ENCODE assay signal across 8 cellular contexts in the genomic region with DNA sequence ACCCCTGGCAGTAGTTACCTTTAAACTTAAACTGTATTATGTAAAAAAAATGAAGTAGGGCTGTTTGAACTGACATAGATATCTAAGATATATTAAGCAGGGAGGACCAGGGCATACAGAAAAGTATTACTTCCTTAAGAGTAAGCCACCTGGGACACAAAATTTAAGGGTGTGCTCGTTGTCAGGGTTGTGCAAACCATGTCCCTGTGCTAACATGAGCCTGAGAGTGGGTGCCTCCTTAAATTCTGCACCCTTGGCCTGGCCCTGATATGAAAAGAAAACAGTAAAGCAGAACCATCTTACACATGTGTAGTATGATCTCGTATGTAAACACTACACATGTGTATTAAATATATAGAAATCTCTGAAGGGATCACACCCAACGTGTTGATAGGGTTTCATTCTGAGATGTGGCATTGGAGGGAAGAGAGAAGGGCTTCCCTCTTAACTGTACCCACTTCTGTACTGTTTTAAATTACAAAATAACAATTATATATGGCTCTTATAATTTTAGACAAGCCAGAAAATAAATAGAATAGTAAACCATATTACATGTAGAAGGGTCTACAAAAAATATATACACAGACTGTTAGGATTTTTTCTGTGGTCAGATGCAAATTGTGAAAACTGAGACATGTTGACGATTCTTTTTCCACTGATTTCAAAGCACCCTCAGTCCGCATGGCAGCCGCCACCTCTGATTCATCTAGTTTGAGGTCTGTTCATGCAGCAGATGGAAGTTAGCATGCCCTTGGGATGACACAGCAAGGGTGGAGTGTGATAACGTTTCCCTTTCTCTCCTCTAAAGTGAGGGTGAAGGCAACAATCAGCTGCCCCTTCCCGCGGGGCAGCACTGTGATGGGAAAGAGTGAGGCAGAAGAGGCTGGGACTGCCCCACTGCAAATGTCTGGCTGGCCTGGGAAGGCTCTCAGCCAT.
DNase-seq lines count a peak whose midpoint lies in the region; ATAC-seq, FAIRE-seq and TF ChIP-seq lines count a peak whose summit lies in the region.

No MANE protein-coding gene starts in this region.

- no peak for ATAC-seq in HG03565 (IDR thresholded peaks at IDR 0.05; ENCODE audit: unreplicated experiment)

- TF ChIP-seq CTCF in fibroblast of the aortic adventitia (IDR thresholded peaks at IDR 0.05; ENCODE audit: insufficient read depth, low read length): no peak

- peak; percentile 61 to 66 for DNase-seq in activated CD4-positive, alpha-beta T cell treated with anti-CD3 and anti-CD28 coated beads, Interleukin-2, amount 50 U/mL, for 48 hours
- no peak for DNase-seq in activated CD4-positive, alpha-beta T cell treated with anti-CD3 and anti-CD28 coated beads for 4 hours
- DNase-seq in RCC 7860 (ENCODE audit: low spot score) (peak; percentile 25), fibroblast of the aortic adventitia (ENCODE audit: low read depth) (peak; percentile 89), KG1 (lab: John Stamatoyannopoulos, UW) (no peak), NCI-H446 treated with DMSO at 0.1 percent for 48 hours (lab: John Stamatoyannopoulos, UW) (no peak)
- DNase-seq in stimulated activated CD8-positive, alpha-beta memory T cell treated with anti-CD3 and anti-CD28 coated beads, Interleukin-7, amount 100 ng/mL, for 48 hours (ENCODE audit: extremely low read depth in 1 of 2, low read depth in 1 of 2): peak; percentile 13 to 40

- no peak for FAIRE-seq in RCC 7860 (lab: Jason Lieb, UNC)

- H3K4me3 ChIP-seq in fibroblast of the aortic adventitia (ENCODE audit: low read depth, low read length): no peak overlapping the region

Comparison
In these comparisons a context has a peak if more than half of its experiments do, and no peak if none do; other contexts are left out.
1. DNase-seq: peak in activated CD4-positive, alpha-beta T cell treated with anti-CD3 and anti-CD28 coated beads, Interleukin-2, amount 50 U/mL, for 48 hours (2 of 2), RCC 7860 (single experiment), fibroblast of the aortic adventitia (single experiment) and stimulated activated CD8-positive, alpha-beta memory T cell treated with anti-CD3 and anti-CD28 coated beads, Interleukin-7, amount 100 ng/mL, for 48 hours (2 of 2); none in activated CD4-positive, alpha-beta T cell treated with anti-CD3 and anti-CD28 coated beads for 4 hours (0 of 2), KG1 (single experiment) and NCI-H446 treated with DMSO at 0.1 percent for 48 hours (single experiment).